5 cellular contexts compared by ENCODE assay signal in genomic region chr5:103990064-103990463, GRCh38.
"Had no signal": no experiment of that assay in that cellular context is flagged by ENCODE, and none has a peak within 500 bp of the region (broad histone marks: within the 10 kb centered on the region; RNA-seq: fewer than 3 reads in every experiment).

No MANE protein-coding gene starts in this region.

- ATAC-seq: K562 had no signal

- H3K27ac ChIP-seq: HL-60 had no signal

- H3K4me3 ChIP-seq: K562 had no signal

- FAIRE-seq: HTR-8/SVneo, K562 had no signal

- DNase-seq: IMR-90, KBM-7 had no signal
